In the genomic region with DNA sequence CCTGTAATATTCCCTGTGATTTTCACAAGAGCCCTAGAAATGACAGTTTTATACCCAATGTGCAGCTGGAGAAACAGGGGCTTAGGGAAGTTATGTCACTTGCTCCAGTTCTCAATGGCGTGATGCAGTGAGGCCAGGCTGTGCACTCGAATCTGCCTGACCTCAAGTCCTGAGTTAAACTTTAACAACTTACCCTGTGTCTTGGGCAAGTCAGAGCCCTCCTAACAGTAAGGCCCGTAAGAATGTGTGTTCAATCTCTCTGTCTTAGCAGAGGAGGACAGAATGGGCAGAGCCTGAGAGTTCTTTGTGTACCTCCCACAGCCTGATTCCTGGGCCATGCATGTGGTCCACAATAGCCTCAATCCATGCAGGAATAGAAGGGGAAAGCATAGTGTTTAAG, we compare ENCODE assay signal across 15 cellular contexts.
DNase-seq lines count a peak whose midpoint lies in the region; ATAC-seq, FAIRE-seq and TF ChIP-seq lines count a peak whose summit lies in the region.
"Had no signal": no experiment of that assay in that cellular context is flagged by ENCODE, and none has a peak within 500 bp of the region (broad histone marks: within the 10 kb centered on the region; RNA-seq: fewer than 3 reads in every experiment).

No MANE protein-coding gene starts in this region.

- no TSS peak for BruUV-seq in OCI-LY7 (replicated peaks; lab: Mats Ljungman, UMichigan)

- H3K4me2 ChIP-seq in A549, result peak overlapping the region; percentile 42
- no peak overlapping the region for H3K4me2 ChIP-seq in OCI-LY7 (ENCODE audit: low read length)

- H3K4me3 ChIP-seq in A549, result no peak overlapping the region
- H3K4me3 ChIP-seq in OCI-LY7 (ENCODE audit: low read depth, low read length, poor library complexity, severe bottlenecking), result no peak overlapping the region
- H3K4me3 ChIP-seq: dorsolateral prefrontal cortex had no signal

- no peaks in the 10 kb centered on the region for H3K9me3 ChIP-seq in A549
- no peaks in the 10 kb centered on the region for H3K9me3 ChIP-seq in OCI-LY7 (ENCODE audit: low read length)

- H3K79me2 ChIP-seq in OCI-LY7 (ENCODE audit: insufficient read depth, low read depth, low read length), result no peaks in the 10 kb centered on the region

- intact Hi-C loops in OCI-LY7 (cut with micrococcal nuclease; ENCODE audit: unreplicated experiment), result loop anchor here (10.0 kb wide), 1 partner anchor 73 kb away; no protein-coding TSS in a partner anchor

- TF ChIP-seq RAD21 in A549 (conservative IDR thresholded peaks at IDR 0.05 in 1 of 2, IDR thresholded peaks at IDR 0.05 in 1 of 2), result no peak

- TF ChIP-seq CTCF in A549 (IDR thresholded peaks at IDR 0.05) (no peak), OCI-LY7 (conservative IDR thresholded peaks at IDR 0.05; ENCODE audit: low read length) (no peak)

- H3K27ac ChIP-seq in A549, result peak overlapping the region; percentile 48 to 53; a peak in 4 of 6 replicates
- H3K27ac ChIP-seq in OCI-LY7 (ENCODE audit: low read depth, low read length, poor library complexity, severe bottlenecking), result no peak overlapping the region
- H3K27ac ChIP-seq: dorsolateral prefrontal cortex had no signal

- CTCF ChIA-PET in A549 (lab: Yijun Ruan, JAX), result no interaction called here
- CTCF ChIA-PET in OCI-LY7 (lab: Charles Lee; ENCODE audit: unreplicated experiment), result no interaction called here

- no peak overlapping the region for H2AFZ ChIP-seq in OCI-LY7 (ENCODE audit: low read length)

- POLR2A ChIA-PET in A549 (lab: Yijun Ruan, JAX), result no interaction called here
- POLR2A ChIA-PET in OCI-LY7 (lab: Charles Lee), result no interaction called here

- TF ChIP-seq EP300 in A549 (IDR thresholded peaks at IDR 0.05), result no peak

- FAIRE-seq in A549 (lab: Jason Lieb, UNC), result no peak

- H3K4me1 ChIP-seq in A549 (peaks cover 23% of the 10 kb centered on the region), OCI-LY7 (ENCODE audit: insufficient read depth, low read length, poor library complexity, severe bottlenecking) (no peaks in the 10 kb centered on the region)

- DNase-seq in A549 (ENCODE audit: low read depth in 1 of 2, low spot score in 1 of 2), result peak; percentile 33 to 54
- peak; percentile 95 for DNase-seq in kidney tubule cell (ENCODE audit: low spot score)
- no peak for DNase-seq in NCI-H2227 (lab: John Stamatoyannopoulos, UW; ENCODE audit: unreplicated experiment)
- no peak for DNase-seq in OCI-LY7 (ENCODE audit: low spot score)
- DNase-seq in activated naive CD4-positive, alpha-beta T cell treated with anti-CD3 and anti-CD28 coated beads, Interleukin-2, amount 50 U/mL, for 16 hours, result no peak
- DNase-seq: activated CD4-positive, alpha-beta T cell treated with anti-CD3 and anti-CD28 coated beads for 1 hour; CD4-positive, CD25-positive, alpha-beta regulatory T cell; dorsolateral prefrontal cortex; MV-4-11; naive thymus-derived CD8-positive, alpha-beta T cell; NCI-H2171; SHP77 treated with DMSO at 0.1 percent for 48 hours had no signal

- ATAC-seq in A549 (peak; percentile 76 to 80), GM19397 (IDR thresholded peaks at IDR 0.05; ENCODE audit: unreplicated experiment) (peak; percentile 80), HG03378 (IDR thresholded peaks at IDR 0.05; ENCODE audit: unreplicated experiment) (peak; percentile 85), GM21723 (IDR thresholded peaks at IDR 0.05; ENCODE audit: unreplicated experiment) (no peak)
- ATAC-seq: naive thymus-derived CD8-positive, alpha-beta T cell had no signal

- no peaks in the 10 kb centered on the region for H4K20me1 ChIP-seq in OCI-LY7 (ENCODE audit: insufficient read depth, low read length)

- WGBS in A549 (ENCODE audit: missing lambda C conversion rate), result 15% methylated on average over 3 of the region's 3 CpGs

- no peak for TF ChIP-seq POLR2A in A549 (IDR thresholded peaks at IDR 0.05; ENCODE audit: low read length)

- H3K36me3 ChIP-seq in OCI-LY7 (ENCODE audit: insufficient read depth, low read length), result no peaks in the 10 kb centered on the region

- no peaks in the 10 kb centered on the region for H3K9me2 ChIP-seq in OCI-LY7 (ENCODE audit: insufficient read depth, low read length)

TF ChIP-seq in A549, 52 proteins besides CTCF, POLR2A, EP300 and RAD21:
- TF ChIP-seq, protein P1, sequence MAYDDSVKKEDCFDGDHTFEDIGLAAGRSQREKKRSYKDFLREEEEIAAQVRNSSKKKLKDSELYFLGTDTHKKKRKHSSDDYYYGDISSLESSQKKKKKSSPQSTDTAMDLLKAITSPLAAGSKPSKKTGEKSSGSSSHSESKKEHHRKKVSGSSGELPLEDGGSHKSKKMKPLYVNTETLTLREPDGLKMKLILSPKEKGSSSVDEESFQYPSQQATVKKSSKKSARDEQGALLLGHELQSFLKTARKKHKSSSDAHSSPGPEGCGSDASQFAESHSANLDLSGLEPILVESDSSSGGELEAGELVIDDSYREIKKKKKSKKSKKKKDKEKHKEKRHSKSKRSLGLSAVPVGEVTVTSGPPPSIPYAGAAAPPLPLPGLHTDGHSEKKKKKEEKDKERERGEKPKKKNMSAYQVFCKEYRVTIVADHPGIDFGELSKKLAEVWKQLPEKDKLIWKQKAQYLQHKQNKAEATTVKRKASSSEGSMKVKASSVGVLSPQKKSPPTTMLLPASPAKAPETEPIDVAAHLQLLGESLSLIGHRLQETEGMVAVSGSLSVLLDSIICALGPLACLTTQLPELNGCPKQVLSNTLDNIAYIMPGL (CRISPR knock-in tag; IDR thresholded peaks at IDR 0.05; ENCODE audit: borderline replicate concordance), result no peak
- TF ChIP-seq RNF2 (IDR thresholded peaks at IDR 0.05; ENCODE audit: borderline replicate concordance, low read depth) (no peak), FOSB (CRISPR knock-in tag; IDR thresholded peaks at IDR 0.05) (no peak), MAZ (IDR thresholded peaks at IDR 0.05; ENCODE audit: borderline replicate concordance, low read depth, low read length) (no peak), HEYL (CRISPR knock-in tag; IDR thresholded peaks at IDR 0.05) (no peak), NR3C1 (IDR thresholded peaks at IDR 0.05) (no peak)
- TF ChIP-seq, protein P2, sequence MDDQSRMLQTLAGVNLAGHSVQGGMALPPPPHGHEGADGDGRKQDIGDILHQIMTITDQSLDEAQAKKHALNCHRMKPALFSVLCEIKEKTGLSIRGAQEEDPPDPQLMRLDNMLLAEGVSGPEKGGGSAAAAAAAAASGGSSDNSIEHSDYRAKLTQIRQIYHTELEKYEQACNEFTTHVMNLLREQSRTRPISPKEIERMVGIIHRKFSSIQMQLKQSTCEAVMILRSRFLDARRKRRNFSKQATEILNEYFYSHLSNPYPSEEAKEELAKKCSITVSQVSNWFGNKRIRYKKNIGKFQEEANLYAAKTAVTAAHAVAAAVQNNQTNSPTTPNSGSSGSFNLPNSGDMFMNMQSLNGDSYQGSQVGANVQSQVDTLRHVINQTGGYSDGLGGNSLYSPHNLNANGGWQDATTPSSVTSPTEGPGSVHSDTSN (IDR thresholded peaks at IDR 0.05), result no peak

Comparison
In these comparisons a context has a peak if more than half of its experiments do, and no peak if none do; other contexts are left out.
1. DNase-seq: peak in A549 (2 of 2) and kidney tubule cell (single experiment); none in NCI-H2227 (single experiment), OCI-LY7 (single experiment) and activated naive CD4-positive, alpha-beta T cell treated with anti-CD3 and anti-CD28 coated beads, Interleukin-2, amount 50 U/mL, for 16 hours (single experiment).